ENCODE assay signal across 9 cellular contexts in genomic region chr1:12528021-12528852, GRCh38.
A peak's percentile ranks its signal among the peaks of the same experiment; 100 is the strongest.
DNase-seq lines count a peak whose midpoint lies in the region; ATAC-seq and TF ChIP-seq lines count a peak whose summit lies in the region.
"Had no signal": no experiment of that assay in that cellular context is flagged by ENCODE, and none has a peak within 500 bp of the region (broad histone marks: within the 10 kb centered on the region; RNA-seq: fewer than 3 reads in every experiment).

No MANE protein-coding gene starts in this region.

- H3K4me1 ChIP-seq in CD8-positive, alpha-beta memory T cell (ENCODE audit: insufficient read depth, low read length), result no peaks in the 10 kb centered on the region
- H3K4me1 ChIP-seq in ovary (ENCODE audit: insufficient read depth) (peaks cover 13% of the 10 kb centered on the region), smooth muscle cell (ENCODE audit: low read depth) (no peaks in the 10 kb centered on the region)

- CTCF ChIA-PET in CD8-positive, alpha-beta memory T cell (lab: Charles Lee), result no interaction called here

- no peak for TF ChIP-seq EP300 in ovary (IDR thresholded peaks at IDR 0.05)

- peaks cover 2 to 6% (median 6%) of the 10 kb centered on the region in 3 donors for H3K4me1 Mint-ChIP-seq in CD8-positive, alpha-beta memory T cell

- intact Hi-C loops in ovary (cut with DNase I), result no loop called here

- no peak overlapping the region for H2AFZ ChIP-seq in smooth muscle cell (ENCODE audit: low read depth)

- peak overlapping the region in 1 of 8 donors; percentile 87 for H3K27ac Mint-ChIP-seq in CD8-positive, alpha-beta memory T cell

- peaks cover 0 to 4% (median 0%) of the 10 kb centered on the region in 3 donors for H3K36me3 Mint-ChIP-seq in CD8-positive, alpha-beta memory T cell

- H3K36me3 ChIP-seq in CD8-positive, alpha-beta memory T cell (ENCODE audit: insufficient read depth, low read length), result no peaks in the 10 kb centered on the region
- H3K36me3 ChIP-seq in ovary (no peaks in the 10 kb centered on the region), smooth muscle cell (ENCODE audit: low read depth) (no peaks in the 10 kb centered on the region)

- no peak overlapping the region for H3K9ac ChIP-seq in smooth muscle cell (ENCODE audit: low read depth)

- no peak for DNase-seq in CD8-positive, alpha-beta memory T cell
- DNase-seq in NCI-H69 (lab: John Stamatoyannopoulos, UW) (peak; percentile 49), fibroblast of mammary gland (ENCODE audit: low read depth) (peak; percentile 62), ovary (peak; percentile 77 to 91 (median 81)), smooth muscle cell (lab: John Stamatoyannopoulos, UW; ENCODE audit: unreplicated experiment) (no peak), inferior parietal cortex (ENCODE audit: extremely low spot score) (no peak)
- DNase-seq: DMS79 had no signal

- no peaks in the 10 kb centered on the region for H3K9me3 ChIP-seq in CD8-positive, alpha-beta memory T cell (ENCODE audit: low read length)
- no peaks in the 10 kb centered on the region for H3K9me3 ChIP-seq in ovary
- no peaks in the 10 kb centered on the region for H3K9me3 ChIP-seq in smooth muscle cell (replicated peaks; ENCODE audit: low read depth)

- POLR2A ChIA-PET in CD8-positive, alpha-beta memory T cell (lab: Charles Lee), result no interaction called here

- no peak overlapping the region for H3K4me3 Mint-ChIP-seq in CD8-positive, alpha-beta memory T cell

- H3K9me3 Mint-ChIP-seq in CD8-positive, alpha-beta memory T cell, result no peaks in the 10 kb centered on the region

- H3K27ac ChIP-seq in CD8-positive, alpha-beta memory T cell (ENCODE audit: low read depth, low read length), result peak overlapping the region; percentile 71
- H3K27ac ChIP-seq in ovary, result no peak overlapping the region
- no peak overlapping the region for H3K27ac ChIP-seq in smooth muscle cell (ENCODE audit: low read depth)

- H3K4me3 ChIP-seq in CD8-positive, alpha-beta memory T cell (ENCODE audit: low read length), result no peak overlapping the region
- H3K4me3 ChIP-seq in fibroblast of mammary gland (ENCODE audit: control insufficient read depth, low read depth, low read length), result no peak overlapping the region
- no peak overlapping the region for H3K4me3 ChIP-seq in ovary
- H3K4me3 ChIP-seq in smooth muscle cell, result no peak overlapping the region

- no peaks in the 10 kb centered on the region for H3K27me3 Mint-ChIP-seq in CD8-positive, alpha-beta memory T cell

- no peak for ATAC-seq in esophagus mucosa
- no peak for ATAC-seq in GM19467 (IDR thresholded peaks at IDR 0.05; ENCODE audit: unreplicated experiment)

- no peaks in the 10 kb centered on the region for H3K79me2 ChIP-seq in smooth muscle cell (ENCODE audit: low read depth)

- WGBS in ovary, 3 donors, result 59 to 77% (median 71%) methylated on average over 24 of the region's 24 CpGs
- 90% methylated on average over 24 of the region's 24 CpGs for WGBS in smooth muscle cell (ENCODE audit: low lambda C conversion rate)

- no peak overlapping the region for H3K4me2 ChIP-seq in smooth muscle cell

- TF ChIP-seq CTCF in fibroblast of mammary gland (conservative IDR thresholded peaks at IDR 0.05; ENCODE audit: control insufficient read depth, insufficient read depth, low read depth, low read length) (no peak), ovary (IDR thresholded peaks at IDR 0.05) (no peak), smooth muscle cell (IDR thresholded peaks at IDR 0.05; ENCODE audit: borderline replicate concordance, insufficient read depth, poor library complexity, severe bottlenecking) (no peak)

- no peak for TF ChIP-seq POLR2A in ovary (IDR thresholded peaks at IDR 0.05)

- H3F3A ChIP-seq in smooth muscle cell (ENCODE audit: low read depth), result no peaks in the 10 kb centered on the region

- H3K27me3 ChIP-seq in CD8-positive, alpha-beta memory T cell (ENCODE audit: insufficient read depth, low read length, poor library complexity, severe bottlenecking), result no peaks in the 10 kb centered on the region
- H3K27me3 ChIP-seq in ovary (no peaks in the 10 kb centered on the region), smooth muscle cell (ENCODE audit: low read depth) (no peaks in the 10 kb centered on the region)

- H4K20me1 ChIP-seq in smooth muscle cell (ENCODE audit: low read depth), result no peaks in the 10 kb centered on the region

Comparison
In these comparisons a context has a peak if more than half of its experiments do, and no peak if none do; other contexts are left out.
1. DNase-seq: peak in NCI-H69 (single experiment), fibroblast of mammary gland (single experiment) and ovary (5 of 5); none in CD8-positive, alpha-beta memory T cell (0 of 5), smooth muscle cell (single experiment) and inferior parietal cortex (single experiment).